15 cellular contexts compared by ENCODE assay signal in the genomic region with DNA sequence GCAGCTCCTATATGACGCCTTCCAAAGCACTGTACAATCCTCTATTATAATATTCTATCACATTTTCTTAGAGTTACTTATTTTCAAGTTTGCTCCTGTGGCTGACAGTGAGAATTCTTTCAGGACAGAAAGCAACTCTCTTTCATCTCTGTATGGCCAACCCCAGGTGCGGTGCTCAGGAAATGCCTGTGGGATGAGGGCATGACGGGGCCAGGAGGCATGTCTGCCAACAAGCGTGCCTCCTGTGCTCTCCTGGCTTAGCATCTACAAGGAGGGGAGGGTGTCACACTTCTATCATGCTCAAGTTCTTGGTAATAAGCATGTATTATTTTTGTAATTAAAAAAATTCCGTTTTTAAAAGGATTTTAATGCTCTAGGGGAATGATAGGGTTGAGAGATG. TPM values are rescaled to one million over a fixed set of nuclear protein-coding genes. Genes with fewer than 3 reads are reported as not detected.
DNase-seq lines count a peak whose midpoint lies in the region; ATAC-seq and TF ChIP-seq lines count a peak whose summit lies in the region.
"Had no signal": no experiment of that assay in that cellular context is flagged by ENCODE, and none has a peak within 500 bp of the region (broad histone marks: within the 10 kb centered on the region; RNA-seq: fewer than 3 reads in every experiment).

No MANE protein-coding gene starts in this region.

- POLR2A ChIA-PET in T-cell (lab: Charles Lee) = no interaction called here

- no peaks in the 10 kb centered on the region for H3K27me3 ChIP-seq in lower lobe of right lung (ENCODE audit: low read depth)

- H3K27ac Mint-ChIP-seq in activated T-helper 1 cell treated with anti-CD3 and anti-CD28 coated beads, Interleukin-12 subunit alpha, Interleukin-12 subunit beta, Interleukin-2, Interleukin-4 antibody, amounts not matched to agents 30 ng/mL and 10 ng/mL and 1 ng/mL, durations not matched to agents 14 hours and 24 hours and 36 hours = no peak overlapping the region
- no peak overlapping the region for H3K27ac Mint-ChIP-seq in T-cell
- H3K27ac Mint-ChIP-seq: activated naive CD4-positive, alpha-beta T cell treated with anti-CD3 and anti-CD28 coated beads, Interleukin-2, amount 10 ng/mL, durations not matched to agents 7 days and 5 days had no signal

- H3K4me1 ChIP-seq in lower lobe of right lung = peaks cover 71% of the 10 kb centered on the region

- TF ChIP-seq CTCF in astrocyte of the spinal cord (IDR thresholded peaks at IDR 0.05; ENCODE audit: low read depth, low read length) (no peak), lower lobe of right lung (IDR thresholded peaks at IDR 0.05) (no peak)

- in situ Hi-C loops in astrocyte of the spinal cord (cut with HindIII; ENCODE audit: low sequenced_read_pairs) = no loop called here
- in situ Hi-C loops in KBM-7 (cut with MboI; ENCODE audit: low pct_unique_long_range_greater_than_20kb, low sequenced_read_pairs) = no loop called here

- ATAC-seq in lower lobe of right lung = no peak
- no peak for ATAC-seq in T-cell (replicated peaks in 1 of 4)

- H3K9me3 Mint-ChIP-seq in activated T-helper 1 cell treated with anti-CD3 and anti-CD28 coated beads, Interleukin-12 subunit alpha, Interleukin-12 subunit beta, Interleukin-2, Interleukin-4 antibody, amounts not matched to agents 30 ng/mL and 10 ng/mL and 1 ng/mL, durations not matched to agents 14 hours and 24 hours and 36 hours = no peaks in the 10 kb centered on the region
- no peaks in the 10 kb centered on the region for H3K9me3 Mint-ChIP-seq in T-cell
- H3K9me3 Mint-ChIP-seq: activated CD4-positive, alpha-beta T cell treated with anti-CD3 and anti-CD28 coated beads, Interleukin-2, amount 10 ng/mL, durations not matched to agents 7 days and 5 days; activated naive CD4-positive, alpha-beta T cell treated with anti-CD3 and anti-CD28 coated beads, Interleukin-2, amount 10 ng/mL, durations not matched to agents 7 days and 5 days had no signal

- H3K36me3 Mint-ChIP-seq in activated T-helper 1 cell treated with anti-CD3 and anti-CD28 coated beads, Interleukin-12 subunit alpha, Interleukin-12 subunit beta, Interleukin-2, Interleukin-4 antibody, amounts not matched to agents 30 ng/mL and 10 ng/mL and 1 ng/mL, durations not matched to agents 14 hours and 24 hours and 36 hours (ENCODE audit: low read depth) = peaks cover 35% of the 10 kb centered on the region
- H3K36me3 Mint-ChIP-seq in T-cell = peaks cover 45% of the 10 kb centered on the region

- H3K36me3 ChIP-seq in lower lobe of right lung = peaks cover 53% of the 10 kb centered on the region

- no peak overlapping the region for H3K4me3 ChIP-seq in Jurkat, Clone E6-1 (ENCODE audit: low read length)
- H3K4me3 ChIP-seq in astrocyte of the spinal cord (ENCODE audit: low read depth, low read length) = no peak overlapping the region
- no peak overlapping the region for H3K4me3 ChIP-seq in lower lobe of right lung
- H3K4me3 ChIP-seq: SK-N-MC had no signal

- intact Hi-C loops in lower lobe of right lung (cut with DNase I) = no loop called here
- intact Hi-C loops in activated T-helper 1 cell treated with anti-CD3 and anti-CD28 coated beads, Interleukin-12 subunit alpha, Interleukin-12 subunit beta, Interleukin-2, Interleukin-4 antibody, amounts not matched to agents 30 ng/mL and 10 ng/mL and 1 ng/mL, durations not matched to agents 14 hours and 24 hours and 36 hours (cut with micrococcal nuclease) = no loop called here

- H3K9me3 ChIP-seq in lower lobe of right lung = no peaks in the 10 kb centered on the region

- H3K4me3 Mint-ChIP-seq in activated T-helper 1 cell treated with anti-CD3 and anti-CD28 coated beads, Interleukin-12 subunit alpha, Interleukin-12 subunit beta, Interleukin-2, Interleukin-4 antibody, amounts not matched to agents 30 ng/mL and 10 ng/mL and 1 ng/mL, durations not matched to agents 14 hours and 24 hours and 36 hours = no peak overlapping the region
- H3K4me3 Mint-ChIP-seq in T-cell = no peak overlapping the region
- H3K4me3 Mint-ChIP-seq: activated CD4-positive, alpha-beta T cell treated with anti-CD3 and anti-CD28 coated beads, Interleukin-2, amount 10 ng/mL, durations not matched to agents 7 days and 5 days; activated naive CD4-positive, alpha-beta T cell treated with anti-CD3 and anti-CD28 coated beads, Interleukin-2, amount 10 ng/mL, durations not matched to agents 7 days and 5 days had no signal

- DNase-seq in A172 (ENCODE audit: low spot score) (peak; percentile 88), astrocyte of the spinal cord (ENCODE audit: low read depth, low spot score) (peak; percentile 67), lower lobe of right lung (no peak), T-cell (no peak), HUDEP-2 (lab: John Stamatoyannopoulos, UW; ENCODE audit: unreplicated experiment in 76 of 76) (no peak), KBM-7 (no peak)
- DNase-seq in Jurkat, Clone E6-1 (ENCODE audit: low read depth, low spot score) = peak; percentile 41
- no peak for DNase-seq in activated T-helper 1 cell treated with anti-CD3 and anti-CD28 coated beads, Interleukin-12 subunit alpha, Interleukin-12 subunit beta, Interleukin-2, Interleukin-4 antibody, amounts not matched to agents 30 ng/mL and 10 ng/mL and 1 ng/mL, durations not matched to agents 14 hours and 24 hours and 36 hours (ENCODE audit: low spot score)
- DNase-seq: activated CD4-positive, alpha-beta T cell treated with anti-CD3 and anti-CD28 coated beads, Interleukin-2, amount 10 ng/mL, durations not matched to agents 7 days and 5 days; activated naive CD4-positive, alpha-beta T cell treated with anti-CD3 and anti-CD28 coated beads, Interleukin-2, amount 10 ng/mL, durations not matched to agents 7 days and 5 days; GDM1; hippocampal formation; NCI-H1417; NCI-H82 had no signal

- H3K27ac ChIP-seq in lower lobe of right lung = peak overlapping the region; percentile 62

- CTCF ChIA-PET in T-cell (lab: Charles Lee) = interaction anchor here in 1 of 2 donors (0.5 to 0.6 kb wide), 2 partner anchors 18 to 199 kb away, joined by 3 read pairs; no protein-coding TSS in a partner anchor

- no peaks in the 10 kb centered on the region for H3K27me3 Mint-ChIP-seq in activated T-helper 1 cell treated with anti-CD3 and anti-CD28 coated beads, Interleukin-12 subunit alpha, Interleukin-12 subunit beta, Interleukin-2, Interleukin-4 antibody, amounts not matched to agents 30 ng/mL and 10 ng/mL and 1 ng/mL, durations not matched to agents 14 hours and 24 hours and 36 hours (ENCODE audit: insufficient read depth)
- no peaks in the 10 kb centered on the region for H3K27me3 Mint-ChIP-seq in T-cell
- H3K27me3 Mint-ChIP-seq: activated CD4-positive, alpha-beta T cell treated with anti-CD3 and anti-CD28 coated beads, Interleukin-2, amount 10 ng/mL, durations not matched to agents 7 days and 5 days; activated naive CD4-positive, alpha-beta T cell treated with anti-CD3 and anti-CD28 coated beads, Interleukin-2, amount 10 ng/mL, durations not matched to agents 7 days and 5 days had no signal

- H3K4me1 Mint-ChIP-seq in activated T-helper 1 cell treated with anti-CD3 and anti-CD28 coated beads, Interleukin-12 subunit alpha, Interleukin-12 subunit beta, Interleukin-2, Interleukin-4 antibody, amounts not matched to agents 30 ng/mL and 10 ng/mL and 1 ng/mL, durations not matched to agents 14 hours and 24 hours and 36 hours (ENCODE audit: low read depth) = peaks cover 54% of the 10 kb centered on the region
- peaks cover 45 to 55% (median 48%) of the 10 kb centered on the region in 3 donors for H3K4me1 Mint-ChIP-seq in T-cell

RNA-seq across cellular contexts. Expression of a gene that starts 11.4 kb away (rescaled TPM):
- 136 and 149 TPM in 2 replicates for total RNA-seq in A172 (2014; rRNA removed; shearing (Covaris generic))
- polyA plus RNA-seq in Jurkat, Clone E6-1 (2012; ENCODE audit: insufficient read depth, insufficient read length) = 105 TPM
- 83.9 TPM for total RNA-seq in lower lobe of right lung
- total RNA-seq in activated T-helper 1 cell treated with anti-CD3 and anti-CD28 coated beads, Interleukin-12 subunit alpha, Interleukin-12 subunit beta, Interleukin-2, Interleukin-4 antibody, amounts not matched to agents 30 ng/mL and 10 ng/mL and 1 ng/mL, durations not matched to agents 14 hours and 24 hours and 36 hours = 62.6 and 68.6 TPM in 2 replicates
- total RNA-seq in T-cell = 10 to 100 TPM; 12.0 to 24.2 (median 22.3) TPM

RNA-seq across cellular contexts. Expression of a gene that starts 11.5 kb away (rescaled TPM):
- 43.1 and 47.9 TPM in 2 replicates for total RNA-seq in A172 (2014; rRNA removed; shearing (Covaris generic))
- 20.2 TPM for polyA plus RNA-seq in Jurkat, Clone E6-1 (2012; ENCODE audit: insufficient read depth, insufficient read length)
- total RNA-seq in lower lobe of right lung (99.2 TPM), T-cell (10 to 100 TPM; 16.6 to 21.1 (median 19.3) TPM)
- total RNA-seq in activated T-helper 1 cell treated with anti-CD3 and anti-CD28 coated beads, Interleukin-12 subunit alpha, Interleukin-12 subunit beta, Interleukin-2, Interleukin-4 antibody, amounts not matched to agents 30 ng/mL and 10 ng/mL and 1 ng/mL, durations not matched to agents 14 hours and 24 hours and 36 hours = 17.0 and 20.7 TPM in 2 replicates

RNA-seq across cellular contexts. Expression of a gene that starts 42.8 kb away (rescaled TPM):
- not detected in 2 replicates for total RNA-seq in A172 (2014; rRNA removed; shearing (Covaris generic))
- polyA plus RNA-seq in Jurkat, Clone E6-1 (2012; ENCODE audit: insufficient read depth, insufficient read length) = not detected
- total RNA-seq in lower lobe of right lung (0.27 TPM), T-cell (under 1 TPM in 1 of 5 donors, not detected in 4; 0.79 TPM)
- not detected in 2 replicates for total RNA-seq in activated T-helper 1 cell treated with anti-CD3 and anti-CD28 coated beads, Interleukin-12 subunit alpha, Interleukin-12 subunit beta, Interleukin-2, Interleukin-4 antibody, amounts not matched to agents 30 ng/mL and 10 ng/mL and 1 ng/mL, durations not matched to agents 14 hours and 24 hours and 36 hours

Comparison
In these comparisons a context has a peak if more than half of its experiments do, and no peak if none do; other contexts are left out.
1. DNase-seq: peak in A172 (single experiment), Jurkat, Clone E6-1 (single experiment) and astrocyte of the spinal cord (single experiment); none in lower lobe of right lung (single experiment), activated T-helper 1 cell treated with anti-CD3 and anti-CD28 coated beads, Interleukin-12 subunit alpha, Interleukin-12 subunit beta, Interleukin-2, Interleukin-4 antibody, amounts not matched to agents 30 ng/mL and 10 ng/mL and 1 ng/mL, durations not matched to agents 14 hours and 24 hours and 36 hours (single experiment), T-cell (0 of 34), HUDEP-2 (0 of 76) and KBM-7 (single experiment).